Comparison of ENCODE assay signal across 11 cellular contexts in genomic region chr1:186442651-186443114, GRCh38. TPM values are rescaled to one million over a fixed set of nuclear protein-coding genes. Genes with fewer than 3 reads are reported as not detected.
DNase-seq lines count a peak whose midpoint lies in the region; ATAC-seq, FAIRE-seq and TF ChIP-seq lines count a peak whose summit lies in the region.
"Had no signal": no experiment of that assay in that cellular context is flagged by ENCODE, and none has a peak within 500 bp of the region (broad histone marks: within the 10 kb centered on the region; RNA-seq: fewer than 3 reads in every experiment).

No MANE protein-coding gene starts in this region.

- H3K27me3 ChIP-seq in endothelial cell of umbilical vein (ENCODE audit: control insufficient read depth in 2 of 2, insufficient read depth in 2 of 2, low read length in 2 of 2) (no peaks in the 10 kb centered on the region), uterus (no peaks in the 10 kb centered on the region), right lobe of liver (no peaks in the 10 kb centered on the region)

- intact Hi-C loops in endothelial cell of umbilical vein (cut with micrococcal nuclease), result loop anchor here (1.0 kb wide), 6 partner anchors 34 to 506 kb away; partner anchors contain the start of genes ODR4 and TPR
- intact Hi-C loops in uterus (cut with DNase I; ENCODE audit: low total_unique reads), result no loop called here
- intact Hi-C loops in right lobe of liver (cut with DNase I), result no loop called here

- H3K9ac ChIP-seq in endothelial cell of umbilical vein (replicated peaks; ENCODE audit: extremely low read depth, insufficient read depth, low read length), result peak overlapping the region; percentile 16

- no peaks in the 10 kb centered on the region for H3K79me2 ChIP-seq in endothelial cell of umbilical vein (ENCODE audit: control insufficient read depth, insufficient read depth, low read length)

- peak overlapping the region; percentile 71 for H3K27ac ChIP-seq in endothelial cell of umbilical vein (ENCODE audit: insufficient read depth, low read depth, low read length)
- H3K27ac ChIP-seq in uterus, result no peak overlapping the region
- H3K27ac ChIP-seq in right lobe of liver, result no peak overlapping the region

- no peak for TF ChIP-seq POLR2A in GM12891 (IDR thresholded peaks at IDR 0.05; ENCODE audit: low read depth, low read length)
- peak; percentile 76 for TF ChIP-seq POLR2A in endothelial cell of umbilical vein (IDR thresholded peaks at IDR 0.05; ENCODE audit: low read depth, low read length)
- no peak for TF ChIP-seq POLR2A in uterus (IDR thresholded peaks at IDR 0.05)
- TF ChIP-seq POLR2A in right lobe of liver (IDR thresholded peaks at IDR 0.05), result no peak

- H3K4me2 ChIP-seq in endothelial cell of umbilical vein (ENCODE audit: insufficient read depth, low read length), result peak overlapping the region; percentile 13

- no peak for TF ChIP-seq CTCF in AG09309 (IDR thresholded peaks at IDR 0.05; ENCODE audit: control insufficient read depth, insufficient read depth, low read depth, low read length, missing control alignments)
- TF ChIP-seq CTCF in endothelial cell of umbilical vein (IDR thresholded peaks at IDR 0.05; ENCODE audit: extremely low read depth in 1 of 2, insufficient read depth in 1 of 2, low read depth in 1 of 2, low read length in 2 of 2), result no peak
- no peak for TF ChIP-seq CTCF in uterus (IDR thresholded peaks at IDR 0.05)
- TF ChIP-seq CTCF in right lobe of liver (IDR thresholded peaks at IDR 0.05), result no peak

- H2AFZ ChIP-seq in endothelial cell of umbilical vein (ENCODE audit: low read depth, low read length), result no peak overlapping the region

- FAIRE-seq in GM12891 (lab: Jason Lieb, UNC) (peak; percentile 33), endothelial cell of umbilical vein (lab: Jason Lieb, UNC) (peak; percentile 74)

- CTCF ChIA-PET in endothelial cell of umbilical vein (lab: Charles Lee), result interaction anchor here (0.8 to 1.8 kb wide), 4 partner anchors 38 to 258 kb away, joined by 3 to 5 read pairs (median 4); partner anchors contain the start of genes ODR4 and TPR

- no peak overlapping the region for H3K4me3 ChIP-seq in AG09309 (ENCODE audit: control insufficient read depth, low read depth, low read length)
- H3K4me3 ChIP-seq in endothelial cell of umbilical vein (replicated peaks in 1 of 3; ENCODE audit: insufficient read depth in 1 of 3, low read depth in 1 of 3, low read length in 3 of 3), result no peak overlapping the region
- H3K4me3 ChIP-seq in uterus, result no peak overlapping the region
- no peak overlapping the region for H3K4me3 ChIP-seq in right lobe of liver

- no peaks in the 10 kb centered on the region for H3K36me3 ChIP-seq in endothelial cell of umbilical vein (ENCODE audit: control insufficient read depth in 2 of 2, extremely low read depth in 1 of 2, insufficient read depth in 2 of 2, low read length in 2 of 2)
- no peaks in the 10 kb centered on the region for H3K36me3 ChIP-seq in uterus
- H3K36me3 ChIP-seq in right lobe of liver, result no peaks in the 10 kb centered on the region

- dilution Hi-C loops in endothelial cell of umbilical vein (cut with MboI; ENCODE audit: extremely low pct_ligation_motif_present, low sequenced_read_pairs), result no loop called here

- BruUV-seq in endothelial cell of umbilical vein (replicated peaks; lab: Mats Ljungman, UMichigan), result no TSS peak

- H3K9me3 ChIP-seq in endothelial cell of umbilical vein (replicated peaks; ENCODE audit: control insufficient read depth, insufficient read depth, low read length) (no peaks in the 10 kb centered on the region), uterus (no peaks in the 10 kb centered on the region), right lobe of liver (no peaks in the 10 kb centered on the region)

- POLR2A ChIA-PET in endothelial cell of umbilical vein (lab: Charles Lee), result no interaction called here

- H4K20me1 ChIP-seq in endothelial cell of umbilical vein (replicated peaks; ENCODE audit: control insufficient read depth, extremely low read depth, insufficient read depth, low read length), result no peaks in the 10 kb centered on the region

- H3K9me1 ChIP-seq in endothelial cell of umbilical vein (replicated peaks; ENCODE audit: control insufficient read depth, extremely low read depth, insufficient read depth, low read length), result no peaks in the 10 kb centered on the region

- ATAC-seq in right lobe of liver, result no peak

- DNase-seq in AG09309 (ENCODE audit: low read depth) (peak; percentile 60), GM12891 (ENCODE audit: insufficient read length, low spot score) (no peak), NOMO-1 treated with dmso at 0.1 percent for 144 hours (lab: John Stamatoyannopoulos, UW; ENCODE audit: unreplicated experiment) (peak; percentile 41), endothelial cell of umbilical vein (ENCODE audit: low read depth, low spot score) (peak; percentile 94), NCI-H1092 treated with DMSO at 0.1 percent for 48 hours (lab: John Stamatoyannopoulos, UW) (no peak), uterus (no peak), right lobe of liver (no peak), NCI-H1694 treated with DMSO at 0.1 percent for 48 hours (lab: John Stamatoyannopoulos, UW) (no peak)
- DNase-seq: Calu3, HCEC 1CT had no signal

- peaks cover 33% of the 10 kb centered on the region for H3K4me1 ChIP-seq in endothelial cell of umbilical vein (ENCODE audit: control insufficient read depth, extremely low read depth, insufficient read depth, low read length)
- H3K4me1 ChIP-seq in uterus, result no peaks in the 10 kb centered on the region
- no peaks in the 10 kb centered on the region for H3K4me1 ChIP-seq in right lobe of liver

TF ChIP-seq in GM12891, 5 proteins besides CTCF, POLR2A, EP300 and RAD21:
- TF ChIP-seq PAX5 (IDR thresholded peaks at IDR 0.05; ENCODE audit: insufficient read depth, low read length, severe bottlenecking), result no peak
- TF ChIP-seq TAF1 (IDR thresholded peaks at IDR 0.05; ENCODE audit: low read depth, low read length), result no peak
- TF ChIP-seq POLR2AphosphoS5 (IDR thresholded peaks at IDR 0.05; ENCODE audit: low read depth, low read length), result no peak
- TF ChIP-seq SPI1 (IDR thresholded peaks at IDR 0.05; ENCODE audit: low read depth, low read length), result no peak
- no peak for TF ChIP-seq POU2F2 (IDR thresholded peaks at IDR 0.05; ENCODE audit: low read depth, low read length)
TF ChIP-seq in GM12891: peak in this region for 0.

TF ChIP-seq in endothelial cell of umbilical vein, 7 proteins besides CTCF, POLR2A, EP300 and RAD21:
- TF ChIP-seq POLR2AphosphoS5 (IDR thresholded peaks at IDR 0.05; ENCODE audit: insufficient read depth, low read depth, low read length) (peak; percentile 75), MYC (IDR thresholded peaks at IDR 0.05; ENCODE audit: low read depth, low read length) (no peak), FOS (IDR thresholded peaks at IDR 0.05; ENCODE audit: borderline replicate concordance, insufficient read depth, low read length) (peak; percentile 44), EZH2 (IDR thresholded peaks at IDR 0.05; ENCODE audit: borderline replicate concordance, low read depth, low read length, severe bottlenecking) (no peak), JUN (IDR thresholded peaks at IDR 0.05; ENCODE audit: borderline replicate concordance, insufficient read depth, insufficient read length, low read depth) (peak; percentile 90), GATA2 (IDR thresholded peaks at IDR 0.05; ENCODE audit: insufficient read depth, insufficient read length, low read depth, low read length) (peak; percentile 98)
- TF ChIP-seq, protein P1, sequence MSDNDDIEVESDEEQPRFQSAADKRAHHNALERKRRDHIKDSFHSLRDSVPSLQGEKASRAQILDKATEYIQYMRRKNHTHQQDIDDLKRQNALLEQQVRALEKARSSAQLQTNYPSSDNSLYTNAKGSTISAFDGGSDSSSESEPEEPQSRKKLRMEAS (IDR thresholded peaks at IDR 0.05; ENCODE audit: insufficient read depth, insufficient read length), result no peak

RNA-seq across cellular contexts. Expression of gene PDC, which starts 18.2 kb away (rescaled TPM):
- not detected for polyA plus RNA-seq in GM12891 (2012; ENCODE audit: low read depth, missing spikeins)
- total RNA-seq in endothelial cell of umbilical vein (not detected in 2 replicates), uterus (not detected), right lobe of liver (not detected)
- polyA plus RNA-seq in endothelial cell of umbilical vein, result not detected in 2 replicates
- not detected in 2 replicates for polyA plus RNA-seq in endothelial cell of umbilical vein (2011; cell fraction: cytosol; rRNA removed)
- polyA plus RNA-seq in endothelial cell of umbilical vein (2011; cell fraction: nucleus; rRNA removed), result not detected in 2 replicates
- polyA plus RNA-seq in endothelial cell of umbilical vein (2012), result not detected in 2 replicates
- polyA minus RNA-seq in endothelial cell of umbilical vein, result not detected in 2 replicates
- not detected for polyA minus RNA-seq in endothelial cell of umbilical vein (2011; cell fraction: cytosol; rRNA and poly(A)+ RNA removed)
- polyA minus RNA-seq in endothelial cell of umbilical vein (2011; cell fraction: nucleus; rRNA and poly(A)+ RNA removed), result not detected in 2 replicates
- total RNA-seq: Calu3, skeletal muscle tissue had no signal

Comparison
In these comparisons a context has a peak if more than half of its experiments do, and no peak if none do; other contexts are left out.
1. DNase-seq: peak in AG09309 (single experiment), NOMO-1 treated with dmso at 0.1 percent for 144 hours (single experiment) and endothelial cell of umbilical vein (single experiment); none in GM12891 (single experiment), NCI-H1092 treated with DMSO at 0.1 percent for 48 hours (single experiment), uterus (0 of 2), right lobe of liver (0 of 3) and NCI-H1694 treated with DMSO at 0.1 percent for 48 hours (single experiment).